In genomic region chr19:34678085-34678412, GRCh38 we compare ENCODE assay signal across 8 cellular contexts. TPM values are rescaled to one million over a fixed set of nuclear protein-coding genes. Genes with fewer than 3 reads are reported as not detected.
A peak's percentile ranks its signal among the peaks of the same experiment; 100 is the strongest.
DNase-seq lines count a peak whose midpoint lies in the region; ATAC-seq and TF ChIP-seq lines count a peak whose summit lies in the region.

No MANE protein-coding gene starts in this region.

- H3K56ac ChIP-seq in H9 (ENCODE audit: insufficient read length, low read depth, low read length): no peak overlapping the region

- H3K18ac ChIP-seq in H9 (ENCODE audit: insufficient read length, low read depth, low read length): peak overlapping the region; percentile 92

- TF ChIP-seq CTCF in H9 (conservative IDR thresholded peaks at IDR 0.05) (no peak), right atrium auricular region (IDR thresholded peaks at IDR 0.05) (no peak)

- H3K23ac ChIP-seq in H9 (ENCODE audit: insufficient read length, low read depth, low read length): no peak overlapping the region

- H2BK15ac ChIP-seq in H9 (ENCODE audit: low read depth, low read length): no peak overlapping the region

- DNase-seq in H9: no peak
- no peak for DNase-seq in activated CD4-positive, alpha-beta memory T cell treated with anti-CD3 and anti-CD28 coated beads, Interleukin-2, amount 10 ng/mL, durations not matched to agents 7 days and 5 days
- no peak for DNase-seq in right atrium auricular region (ENCODE audit: low spot score)
- DNase-seq in NCI-H2171 treated with DMSO at 0.1 percent for 48 hours (lab: John Stamatoyannopoulos, UW): no peak
- no peak for DNase-seq in NCI-H2029 treated with DMSO at 0.1 percent for 48 hours (lab: John Stamatoyannopoulos, UW)

- peak overlapping the region; percentile 88 to 92 for H3K4me3 Mint-ChIP-seq in H9
- peak overlapping the region; percentile 79 for H3K4me3 Mint-ChIP-seq in activated CD4-positive, alpha-beta memory T cell treated with anti-CD3 and anti-CD28 coated beads, Interleukin-2, amount 10 ng/mL, durations not matched to agents 7 days and 5 days

- H3K36me3 ChIP-seq in right atrium auricular region (peaks cover 39% of the 10 kb centered on the region), skeletal muscle tissue (ENCODE audit: control insufficient read depth in 3 of 3, insufficient read depth in 3 of 3, low read length in 3 of 3) (peaks cover 20 to 36% (median 35%) of the 10 kb centered on the region in 3 donors)

- H3K4ac ChIP-seq in H9 (ENCODE audit: low read depth, low read length): no peak overlapping the region

- H4K91ac ChIP-seq in H9 (ENCODE audit: insufficient read length, low read depth, low read length): no peak overlapping the region

- ATAC-seq in GM19351 (IDR thresholded peaks at IDR 0.05; ENCODE audit: unreplicated experiment) (no peak), GM21528 (IDR thresholded peaks at IDR 0.05; ENCODE audit: low FRiP score, unreplicated experiment) (no peak)

- peak overlapping the region; percentile 67 for H3K4me2 ChIP-seq in H9 (ENCODE audit: insufficient read depth, insufficient read length, low read length)

- H3K79me1 ChIP-seq in H9 (ENCODE audit: insufficient read depth, low read depth, low read length, poor library complexity, severe bottlenecking): no peaks in the 10 kb centered on the region

- WGBS in H9 (ENCODE audit: extremely low coverage, insufficient read length, low lambda C conversion rate): no CpG with 5 or more reads among the region's 20 CpGs

- H4K5ac ChIP-seq in H9 (ENCODE audit: insufficient read length, low read depth, low read length): no peak overlapping the region

- H2BK20ac ChIP-seq in H9 (ENCODE audit: low read depth, low read length, poor library complexity, severe bottlenecking): no peak overlapping the region

- H3T11ph ChIP-seq in H9 (ENCODE audit: low read length): no peak overlapping the region

- no peaks in the 10 kb centered on the region for H3K27me3 ChIP-seq in H9 (ENCODE audit: insufficient read depth, low read length)
- no peaks in the 10 kb centered on the region for H3K27me3 ChIP-seq in right atrium auricular region
- H3K27me3 ChIP-seq in skeletal muscle tissue (ENCODE audit: control insufficient read depth in 3 of 3, insufficient read depth in 3 of 3, low read length in 3 of 3): no peaks in the 10 kb centered on the region

- peak overlapping the region; percentile 82 to 85 for H3K4me3 ChIP-seq in right atrium auricular region
- H3K4me3 ChIP-seq in skeletal muscle tissue (ENCODE audit: low read length in 3 of 3): peak overlapping the region; percentile 92 to 95 (median 95)

- no peak overlapping the region for H2BK120ac ChIP-seq in H9 (ENCODE audit: low read depth, low read length, poor library complexity, severe bottlenecking)

- no peaks in the 10 kb centered on the region for H3K79me2 ChIP-seq in H9 (ENCODE audit: insufficient read depth, low read length)

- peaks cover 11 to 12% of the 10 kb centered on the region in 2 experiments for H3K4me1 Mint-ChIP-seq in H9
- H3K4me1 Mint-ChIP-seq in activated CD4-positive, alpha-beta memory T cell treated with anti-CD3 and anti-CD28 coated beads, Interleukin-2, amount 10 ng/mL, durations not matched to agents 7 days and 5 days: peaks cover 30% of the 10 kb centered on the region

- no peak overlapping the region for H4K8ac ChIP-seq in H9 (replicated peaks; ENCODE audit: insufficient read length, low read depth, low read length)

- H2BK5ac ChIP-seq in H9 (ENCODE audit: insufficient read length, low read length): no peak overlapping the region

- H2AFZ ChIP-seq in H9 (ENCODE audit: low read length): no peak overlapping the region

- CTCF ChIA-PET in activated CD4-positive, alpha-beta memory T cell treated with anti-CD3 and anti-CD28 coated beads, Interleukin-2, amount 10 ng/mL, durations not matched to agents 7 days and 5 days (lab: Charles Lee): interaction anchor here (0.9 to 2.7 kb wide), 8 partner anchors 16 to 408 kb away, joined by 3 to 16 read pairs (median 3); partner anchors contain the start of gene ZNF181

- H2AK5ac ChIP-seq in H9 (ENCODE audit: insufficient read length, low read length): no peak overlapping the region

- H3K14ac ChIP-seq in H9 (ENCODE audit: insufficient read depth, low read length): no peak overlapping the region; the same call in 1 of the 2 replicates

- peaks cover 42 to 48% (median 43%) of the 10 kb centered on the region in 3 experiments for H3K36me3 Mint-ChIP-seq in H9 (ENCODE audit: insufficient read depth in 1 of 3, low read depth in 3 of 3)
- peaks cover 59% of the 10 kb centered on the region for H3K36me3 Mint-ChIP-seq in activated CD4-positive, alpha-beta memory T cell treated with anti-CD3 and anti-CD28 coated beads, Interleukin-2, amount 10 ng/mL, durations not matched to agents 7 days and 5 days (ENCODE audit: low read depth)

- peaks cover 33 to 42% of the 10 kb centered on the region in 2 experiments for H3K9me3 Mint-ChIP-seq in H9
- peaks cover 34% of the 10 kb centered on the region for H3K9me3 Mint-ChIP-seq in activated CD4-positive, alpha-beta memory T cell treated with anti-CD3 and anti-CD28 coated beads, Interleukin-2, amount 10 ng/mL, durations not matched to agents 7 days and 5 days

- H3K27ac Mint-ChIP-seq in H9: peak overlapping the region; percentile 80 to 95 (median 94)
- H3K27ac Mint-ChIP-seq in activated CD4-positive, alpha-beta memory T cell treated with anti-CD3 and anti-CD28 coated beads, Interleukin-2, amount 10 ng/mL, durations not matched to agents 7 days and 5 days: peak overlapping the region; percentile 96

- no peaks in the 10 kb centered on the region for H3K9me3 ChIP-seq in H9 (ENCODE audit: control insufficient read depth, low read depth, low read length)
- peaks cover 0 to 25% of the 10 kb centered on the region in 2 donors for H3K9me3 ChIP-seq in right atrium auricular region
- peaks cover 0 to 8% (median 0%) of the 10 kb centered on the region in 3 donors for H3K9me3 ChIP-seq in skeletal muscle tissue (ENCODE audit: control insufficient read depth in 3 of 3, low read length in 3 of 3)

- no peak overlapping the region for H3K27ac ChIP-seq in H9 (ENCODE audit: insufficient read length, low read depth, low read length)
- peak overlapping the region; percentile 98 to 99 for H3K27ac ChIP-seq in right atrium auricular region
- peak overlapping the region; percentile 99 for H3K27ac ChIP-seq in skeletal muscle tissue (ENCODE audit: low read depth, low read length)

- no peaks in the 10 kb centered on the region for H4K20me1 ChIP-seq in H9 (ENCODE audit: control insufficient read depth, insufficient read depth, insufficient read length)

- H3K4me1 ChIP-seq in H9 (ENCODE audit: insufficient read depth, low read length) (peaks cover 4% of the 10 kb centered on the region; the same call in 1 of the 2 replicates), right atrium auricular region (peaks cover 0 to 9% of the 10 kb centered on the region in 2 donors), skeletal muscle tissue (ENCODE audit: control insufficient read depth in 3 of 3, insufficient read depth in 3 of 3, low read length in 3 of 3) (peaks cover 21 to 41% (median 25%) of the 10 kb centered on the region in 3 donors)

- H3K23me2 ChIP-seq in H9 (ENCODE audit: insufficient read length, low read depth, low read length, poor library complexity, severe bottlenecking): peaks cover 18% of the 10 kb centered on the region

- POLR2A ChIA-PET in activated CD4-positive, alpha-beta memory T cell treated with anti-CD3 and anti-CD28 coated beads, Interleukin-2, amount 10 ng/mL, durations not matched to agents 7 days and 5 days (lab: Charles Lee): interaction anchor here (0.8 to 3.4 kb wide), 18 partner anchors 10 to 1537 kb away, joined by 3 to 21 read pairs (median 4); partner anchors contain the start of genes COX6B1, LSM14A, PDCD2L and ZNF146

- H3K27me3 Mint-ChIP-seq in H9 (ENCODE audit: low read depth): peaks cover 25% of the 10 kb centered on the region
- no peaks in the 10 kb centered on the region for H3K27me3 Mint-ChIP-seq in activated CD4-positive, alpha-beta memory T cell treated with anti-CD3 and anti-CD28 coated beads, Interleukin-2, amount 10 ng/mL, durations not matched to agents 7 days and 5 days

- no peak overlapping the region for H2BK12ac ChIP-seq in H9 (ENCODE audit: insufficient read length, low read depth, low read length)

- H3K9ac ChIP-seq in H9 (ENCODE audit: extremely low read depth, insufficient read length, low read length): peak overlapping the region; percentile 90
- peak overlapping the region; percentile 93 to 99 (median 98) for H3K9ac ChIP-seq in skeletal muscle tissue (ENCODE audit: low read depth in 1 of 3, low read length in 3 of 3)

RNA-seq across cellular contexts. Expression of gene ZNF302, which starts 0.6 kb away (rescaled TPM):
- total RNA-seq in H9 (2021): 22.4 and 23.3 TPM in 2 replicates
- 10 to 100 TPM; 18.4 to 20.3 TPM for total RNA-seq in activated CD4-positive, alpha-beta memory T cell treated with anti-CD3 and anti-CD28 coated beads, Interleukin-2, amount 10 ng/mL, durations not matched to agents 7 days and 5 days
- total RNA-seq in right atrium auricular region: 10 to 100 TPM; 21.7 to 35.8 TPM
- total RNA-seq in skeletal muscle tissue: 16.2 TPM

RNA-seq across cellular contexts. Expression of gene SCGB2B2, which starts 1.1 kb away (rescaled TPM):
- total RNA-seq in H9 (2021) (not detected in 2 replicates), right atrium auricular region (under 1 TPM in 1 of 2 donors, not detected in 1; 0.37 TPM), skeletal muscle tissue (0.52 TPM)
- under 1 TPM; 0.40 to 0.58 TPM for total RNA-seq in activated CD4-positive, alpha-beta memory T cell treated with anti-CD3 and anti-CD28 coated beads, Interleukin-2, amount 10 ng/mL, durations not matched to agents 7 days and 5 days

RNA-seq across cellular contexts. Expression of gene ZNF181, which starts 56.0 kb away (rescaled TPM):
- total RNA-seq in H9 (2021): 8.2 and 9.9 TPM in 2 replicates
- 1 to 10 TPM; 4.2 to 4.7 TPM for total RNA-seq in activated CD4-positive, alpha-beta memory T cell treated with anti-CD3 and anti-CD28 coated beads, Interleukin-2, amount 10 ng/mL, durations not matched to agents 7 days and 5 days
- 10 to 100 TPM; 20.1 to 50.1 TPM for total RNA-seq in right atrium auricular region
- total RNA-seq in skeletal muscle tissue: 11.0 TPM
